1 cellular context compared by ENCODE assay signal in genomic region chr14:73742520-73743238, GRCh38.
TF ChIP-seq lines count a peak whose summit lies in the region.

No MANE protein-coding gene starts in this region.

TF ChIP-seq in WTC11, 78 proteins besides CTCF, POLR2A, EP300 and RAD21 (continued from another document):
- TF ChIP-seq ZNF512 (CRISPR knock-in tag; IDR thresholded peaks at IDR 0.05; ENCODE audit: borderline replicate concordance) (no peak), NFE2L1 (CRISPR knock-in tag; IDR thresholded peaks at IDR 0.05) (no peak)
